Comparison of ENCODE assay signal across 12 cellular contexts in genomic region chr7:129569811-129570215, GRCh38. TPM values are rescaled to one million over a fixed set of nuclear protein-coding genes. Genes with fewer than 3 reads are reported as not detected.
DNase-seq lines count a peak whose midpoint lies in the region; TF ChIP-seq lines count a peak whose summit lies in the region.
"Had no signal": no experiment of that assay in that cellular context is flagged by ENCODE, and none has a peak within 500 bp of the region (broad histone marks: within the 10 kb centered on the region; RNA-seq: fewer than 3 reads in every experiment).

No MANE protein-coding gene starts in this region.

- DNase-seq in GM04503 (ENCODE audit: low read depth): peak; percentile 88
- DNase-seq in OCI-M1 (lab: John Stamatoyannopoulos, UW): peak; percentile 7
- peak; percentile 93 for DNase-seq in epithelial cell of esophagus (ENCODE audit: low read depth)
- DNase-seq in non-pigmented ciliary epithelial cell (ENCODE audit: low read depth): peak; percentile 30
- no peak for DNase-seq in mesothelial cell of epicardium (ENCODE audit: low spot score in 2 of 2, unreplicated experiment in 2 of 2)
- DNase-seq in Kasumi-1 (lab: John Stamatoyannopoulos, UW): no peak
- DNase-seq in activated CD4-positive, CD25-positive, alpha-beta regulatory T cell (lab: John Stamatoyannopoulos, UW): no peak
- DNase-seq in activated CD4-positive, alpha-beta T cell treated with anti-CD3 and anti-CD28 coated beads for 1 hour: no peak
- DNase-seq: activated CD4-positive, alpha-beta T cell treated with anti-CD3 and anti-CD28 coated beads for 48 hours; GDM1; hippocampal formation; ovary had no signal

- no peak overlapping the region for H3K27ac Mint-ChIP-seq in mesothelial cell of epicardium

- TF ChIP-seq CTCF in epithelial cell of esophagus (IDR thresholded peaks at IDR 0.05; ENCODE audit: insufficient read depth, low read depth, low read length, missing control alignments) (no peak), mesothelial cell of epicardium (IDR thresholded peaks at IDR 0.05; ENCODE audit: unreplicated experiment) (no peak)

- H3K4me3 Mint-ChIP-seq in mesothelial cell of epicardium: no peak overlapping the region

- H3K4me1 Mint-ChIP-seq in mesothelial cell of epicardium: no peaks in the 10 kb centered on the region

- no peak overlapping the region for H3K4me3 ChIP-seq in epithelial cell of esophagus (ENCODE audit: low read length)
- H3K4me3 ChIP-seq: ovary had no signal

- peaks cover 15% of the 10 kb centered on the region for H3K9me3 Mint-ChIP-seq in mesothelial cell of epicardium

- H3K36me3 Mint-ChIP-seq in mesothelial cell of epicardium: no peaks in the 10 kb centered on the region

- H3K27me3 Mint-ChIP-seq in mesothelial cell of epicardium (ENCODE audit: low read depth): peaks cover 17% of the 10 kb centered on the region

RNA-seq across cellular contexts. Expression of gene NRF1, which starts 41.7 kb away (rescaled TPM):
- 26.2 to 26.6 TPM (median 26.3 TPM) in 3 replicates for total RNA-seq in mesothelial cell of epicardium

Comparison
In these comparisons a context has a peak if more than half of its experiments do, and no peak if none do; other contexts are left out.
1. DNase-seq: peak in GM04503 (single experiment), OCI-M1 (single experiment), epithelial cell of esophagus (single experiment) and non-pigmented ciliary epithelial cell (single experiment); none in mesothelial cell of epicardium (0 of 2), Kasumi-1 (0 of 2), activated CD4-positive, CD25-positive, alpha-beta regulatory T cell (0 of 4) and activated CD4-positive, alpha-beta T cell treated with anti-CD3 and anti-CD28 coated beads for 1 hour (single experiment).